In the genomic region with DNA sequence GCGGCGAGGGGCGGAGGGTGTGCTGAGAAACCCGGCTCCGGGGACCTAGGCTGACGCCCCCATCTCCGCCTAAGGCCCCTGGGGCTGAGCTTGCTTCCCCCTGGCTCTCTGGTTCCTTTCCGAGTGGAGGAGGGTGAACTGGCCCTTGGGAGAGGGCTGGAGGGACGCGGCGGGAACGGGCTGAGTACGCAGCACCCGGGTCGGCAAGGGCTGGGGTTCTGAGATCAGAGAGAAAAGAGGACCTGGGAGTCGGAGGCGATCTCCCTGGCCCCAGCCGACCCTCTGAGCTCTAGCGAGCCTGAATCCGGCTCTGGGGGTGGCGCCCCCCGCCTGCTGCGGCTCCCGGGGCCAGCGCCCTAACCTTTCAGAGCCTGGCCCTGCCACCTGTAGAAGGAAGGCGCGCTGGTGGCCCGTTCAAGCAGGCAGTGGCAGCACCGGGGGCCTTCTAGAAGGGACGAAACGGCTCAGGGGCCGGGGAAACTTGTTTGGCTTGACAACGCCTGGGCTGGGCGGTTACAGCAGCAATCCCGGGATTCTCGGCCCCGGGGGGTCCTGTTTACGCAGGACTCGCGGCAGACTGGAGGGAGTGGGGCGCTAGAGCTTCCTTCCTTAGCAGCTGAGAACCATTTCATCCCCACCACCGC, we compare ENCODE assay signal across 9 cellular contexts.
A peak's percentile ranks its signal among the peaks of the same experiment; 100 is the strongest.
DNase-seq lines count a peak whose midpoint lies in the region; ATAC-seq and TF ChIP-seq lines count a peak whose summit lies in the region.
"Had no signal": no experiment of that assay in that cellular context is flagged by ENCODE, and none has a peak within 500 bp of the region (broad histone marks: within the 10 kb centered on the region; RNA-seq: fewer than 3 reads in every experiment).

No MANE protein-coding gene starts in this region.

- TF ChIP-seq CTCF in CD4-positive, alpha-beta T cell (IDR thresholded peaks at IDR 0.05), result no peak
- TF ChIP-seq CTCF in nephron progenitor cell (IDR thresholded peaks at IDR 0.05) (no peak), foreskin keratinocyte (conservative IDR thresholded peaks at IDR 0.05) (no peak)

- H3K4me3 ChIP-seq in HUES6 (ENCODE audit: low read depth, low read length), result peak overlapping the region; percentile 73

- CTCF ChIA-PET in CD4-positive, alpha-beta T cell (lab: Charles Lee), result no interaction called here

- ATAC-seq in CD4-positive, alpha-beta T cell (ENCODE audit: poor library complexity), result no peak
- no peak for ATAC-seq in GM18520 (IDR thresholded peaks at IDR 0.05; ENCODE audit: unreplicated experiment)
- ATAC-seq in natural killer cell treated with Interleukin-12 subunit alpha and Interleukin-12 subunit beta and Interleukin-15 and Interleukin-18, amount 100 ng/mL, for 72 hours, result no peak
- no peak for ATAC-seq in foreskin keratinocyte

- DNase-seq in CD4-positive, alpha-beta T cell, result no peak
- DNase-seq in ecto neural progenitor cell (ENCODE audit: low spot score), result peak; percentile 73
- peak; percentile 60 for DNase-seq in nephron progenitor cell
- no peak for DNase-seq in natural killer cell treated with Interleukin-12 subunit alpha and Interleukin-12 subunit beta and Interleukin-15 and Interleukin-18, amount 100 ng/mL, for 72 hours (ENCODE audit: low spot score)
- DNase-seq in kidney tubule cell (ENCODE audit: low spot score), result no peak
- DNase-seq in foreskin keratinocyte, result no peak
- DNase-seq: cortex of kidney had no signal

- POLR2A ChIA-PET in CD4-positive, alpha-beta T cell (lab: Charles Lee), result no interaction called here

- no peak overlapping the region for H3K27ac ChIP-seq in CD4-positive, alpha-beta T cell (ENCODE audit: low read depth, low read length)
- H3K27ac ChIP-seq in HUES6 (ENCODE audit: low read depth, low read length), result no peak overlapping the region
- H3K27ac ChIP-seq in foreskin keratinocyte, result no peak overlapping the region

- H3K36me3 ChIP-seq in HUES6 (ENCODE audit: control insufficient read depth, insufficient read depth, low read length), result no peaks in the 10 kb centered on the region

- peaks cover 89% of the 10 kb centered on the region for H3K27me3 Mint-ChIP-seq in CD4-positive, alpha-beta T cell
- peaks cover 77% of the 10 kb centered on the region for H3K27me3 Mint-ChIP-seq in nephron progenitor cell (ENCODE audit: low read depth, poor library complexity)
- H3K27me3 Mint-ChIP-seq in natural killer cell treated with Interleukin-12 subunit alpha and Interleukin-12 subunit beta and Interleukin-15 and Interleukin-18, amount 100 ng/mL, for 72 hours, result peaks cover 40 to 42% of the 10 kb centered on the region in 2 donors

- H3K9me3 ChIP-seq in CD4-positive, alpha-beta T cell (ENCODE audit: control insufficient read depth, low read length), result no peaks in the 10 kb centered on the region
- H3K9me3 ChIP-seq in HUES6 (ENCODE audit: control insufficient read depth, insufficient read depth, low read depth, low read length), result no peaks in the 10 kb centered on the region

- intact Hi-C loops in CD4-positive, alpha-beta T cell (cut with DNase I, micrococcal nuclease), result no loop called here

- H3K4me1 Mint-ChIP-seq in CD4-positive, alpha-beta T cell (ENCODE audit: low read depth), result peaks cover 8% of the 10 kb centered on the region
- H3K4me1 Mint-ChIP-seq in nephron progenitor cell, result peaks cover 64% of the 10 kb centered on the region
- peaks cover 0 to 3% of the 10 kb centered on the region in 2 donors for H3K4me1 Mint-ChIP-seq in natural killer cell treated with Interleukin-12 subunit alpha and Interleukin-12 subunit beta and Interleukin-15 and Interleukin-18, amount 100 ng/mL, for 72 hours (ENCODE audit: low read depth in 2 of 2)

- no peaks in the 10 kb centered on the region for H3K9me3 Mint-ChIP-seq in CD4-positive, alpha-beta T cell
- H3K9me3 Mint-ChIP-seq in nephron progenitor cell, result no peaks in the 10 kb centered on the region
- no peaks in the 10 kb centered on the region for H3K9me3 Mint-ChIP-seq in natural killer cell treated with Interleukin-12 subunit alpha and Interleukin-12 subunit beta and Interleukin-15 and Interleukin-18, amount 100 ng/mL, for 72 hours

- peak overlapping the region; percentile 41 for H3K9ac ChIP-seq in HUES6 (ENCODE audit: low read length)

- H3K4me3 Mint-ChIP-seq in CD4-positive, alpha-beta T cell, result peak overlapping the region; percentile 30
- peak overlapping the region; percentile 79 for H3K4me3 Mint-ChIP-seq in nephron progenitor cell
- H3K4me3 Mint-ChIP-seq in natural killer cell treated with Interleukin-12 subunit alpha and Interleukin-12 subunit beta and Interleukin-15 and Interleukin-18, amount 100 ng/mL, for 72 hours, result no peak overlapping the region

- H3K4me1 ChIP-seq in HUES6 (ENCODE audit: control insufficient read depth, insufficient read depth, low read length), result peaks cover 15% of the 10 kb centered on the region
- H3K4me1 ChIP-seq in foreskin keratinocyte, result no peaks in the 10 kb centered on the region

- peaks cover 86% of the 10 kb centered on the region for H3K27me3 ChIP-seq in CD4-positive, alpha-beta T cell (ENCODE audit: control insufficient read depth, insufficient read depth, low read length)
- H3K27me3 ChIP-seq in HUES6 (ENCODE audit: control insufficient read depth, insufficient read depth, low read length) (peaks cover 93% of the 10 kb centered on the region), foreskin keratinocyte (peaks cover 94% of the 10 kb centered on the region)

- H3K27ac Mint-ChIP-seq in CD4-positive, alpha-beta T cell, result no peak overlapping the region
- H3K27ac Mint-ChIP-seq in nephron progenitor cell, result no peak overlapping the region
- H3K27ac Mint-ChIP-seq in natural killer cell treated with Interleukin-12 subunit alpha and Interleukin-12 subunit beta and Interleukin-15 and Interleukin-18, amount 100 ng/mL, for 72 hours, result no peak overlapping the region

- H3K36me3 Mint-ChIP-seq in CD4-positive, alpha-beta T cell (ENCODE audit: low read depth), result no peaks in the 10 kb centered on the region
- H3K36me3 Mint-ChIP-seq in nephron progenitor cell (ENCODE audit: low read depth), result no peaks in the 10 kb centered on the region
- H3K36me3 Mint-ChIP-seq in natural killer cell treated with Interleukin-12 subunit alpha and Interleukin-12 subunit beta and Interleukin-15 and Interleukin-18, amount 100 ng/mL, for 72 hours, result no peaks in the 10 kb centered on the region

Comparison
In these comparisons a context has a peak if more than half of its experiments do, and no peak if none do; other contexts are left out.
1. DNase-seq: peak in ecto neural progenitor cell (single experiment) and nephron progenitor cell (single experiment); none in CD4-positive, alpha-beta T cell (0 of 10), natural killer cell treated with Interleukin-12 subunit alpha and Interleukin-12 subunit beta and Interleukin-15 and Interleukin-18, amount 100 ng/mL, for 72 hours (single experiment), kidney tubule cell (single experiment) and foreskin keratinocyte (0 of 2).